26 cellular contexts compared by ENCODE assay signal in genomic region chr7:25900245-25900644, GRCh38.
"Had no signal": no experiment of that assay in that cellular context is flagged by ENCODE, and none has a peak within 500 bp of the region (broad histone marks: within the 10 kb centered on the region; RNA-seq: fewer than 3 reads in every experiment).

No MANE protein-coding gene starts in this region.

- H3K27ac ChIP-seq: colonic mucosa, epithelial cell of prostate, esophagus muscularis mucosa, foreskin keratinocyte, gastroesophageal sphincter, heart left ventricle, hepatocyte, left ventricle myocardium inferior, lower lobe of right lung had no signal

- H3K4me1 ChIP-seq: colonic mucosa, foreskin keratinocyte had no signal

- H3K36me3 ChIP-seq: colonic mucosa, esophagus muscularis mucosa, gastroesophageal sphincter, heart left ventricle, left ventricle myocardium inferior, lower lobe of right lung had no signal

- H3K79me2 ChIP-seq: hepatocyte had no signal

- DNase-seq: colonic mucosa; cortex of kidney; effector CD8-positive, alpha-beta T cell; effector memory CD8-positive, alpha-beta T cell; endodermal cell; erythroblast; foreskin keratinocyte; heart left ventricle; hypothalamus; immature natural killer cell; islet precursor cell; kidney; kidney glomerular epithelial cell; left colon; left ventricle myocardium inferior; lower lobe of right lung; mesenchymal stem cell; mucosa of descending colon; naive B cell had no signal

- H3K9me3 ChIP-seq: colonic mucosa, esophagus muscularis mucosa, gastroesophageal sphincter, heart left ventricle, left ventricle myocardium inferior, lower lobe of right lung, mucosa of descending colon had no signal

- FAIRE-seq: endometrium, frontal cortex, kidney had no signal

- ATAC-seq: effector memory CD8-positive, alpha-beta T cell; foreskin keratinocyte; gastroesophageal sphincter; heart left ventricle; left colon; left lobe of liver; lower lobe of right lung; mucosa of descending colon had no signal

- H3K4me3 ChIP-seq: colonic mucosa, esophagus muscularis mucosa, gastroesophageal sphincter, heart left ventricle, hepatocyte, left ventricle myocardium inferior, lower lobe of right lung, mucosa of descending colon had no signal

- H2AFZ ChIP-seq: hepatocyte had no signal

- H3K27me3 ChIP-seq: colonic mucosa, foreskin keratinocyte, hepatocyte had no signal

- H3K4me2 ChIP-seq: hepatocyte had no signal
